Comparison of ENCODE assay signal across 1 cellular context in the genomic region with DNA sequence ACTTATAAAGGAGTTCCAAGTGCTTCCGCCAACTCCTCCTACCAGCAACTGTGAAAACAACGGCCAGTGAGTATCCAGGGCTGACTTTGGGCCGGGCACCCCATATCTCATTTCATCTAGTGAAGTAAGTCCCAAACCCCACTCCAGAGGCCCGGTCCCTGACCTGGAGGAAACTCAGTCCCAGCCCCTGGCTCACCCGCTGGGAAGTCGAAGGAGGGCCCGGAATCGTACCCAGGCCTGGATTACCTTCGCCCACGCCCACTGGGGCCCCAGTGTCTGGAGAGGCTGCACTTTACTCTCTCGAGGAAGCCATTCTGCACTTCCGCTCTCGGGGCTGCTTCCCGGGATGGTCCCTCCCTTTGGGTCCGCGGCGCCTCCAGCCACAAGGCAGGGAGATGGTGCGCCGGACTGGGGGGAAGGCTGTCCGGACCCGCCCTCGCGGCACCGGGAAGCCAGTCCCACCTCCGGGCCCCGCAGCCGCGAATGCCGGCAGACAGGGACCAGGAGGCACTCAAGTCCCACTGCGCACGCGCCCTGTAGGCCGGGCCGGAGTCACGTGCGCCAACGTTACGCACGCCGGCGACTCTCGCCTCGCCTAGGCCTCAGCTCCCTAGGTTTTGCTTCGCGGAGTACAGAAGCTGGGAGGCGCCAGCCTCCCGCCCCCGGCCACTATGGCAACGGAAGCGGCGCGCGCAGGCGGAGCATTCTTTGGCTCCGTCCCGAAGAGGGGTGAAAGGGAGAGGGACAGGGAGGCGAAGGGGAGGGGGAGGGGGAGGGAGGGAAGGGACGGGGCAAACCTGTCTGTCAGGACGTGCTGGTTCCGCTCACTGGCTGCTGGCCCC.
A peak's percentile ranks its signal among the peaks of the same experiment; 100 is the strongest.
TF ChIP-seq lines count a peak whose summit lies in the region.

A gene with protein sequence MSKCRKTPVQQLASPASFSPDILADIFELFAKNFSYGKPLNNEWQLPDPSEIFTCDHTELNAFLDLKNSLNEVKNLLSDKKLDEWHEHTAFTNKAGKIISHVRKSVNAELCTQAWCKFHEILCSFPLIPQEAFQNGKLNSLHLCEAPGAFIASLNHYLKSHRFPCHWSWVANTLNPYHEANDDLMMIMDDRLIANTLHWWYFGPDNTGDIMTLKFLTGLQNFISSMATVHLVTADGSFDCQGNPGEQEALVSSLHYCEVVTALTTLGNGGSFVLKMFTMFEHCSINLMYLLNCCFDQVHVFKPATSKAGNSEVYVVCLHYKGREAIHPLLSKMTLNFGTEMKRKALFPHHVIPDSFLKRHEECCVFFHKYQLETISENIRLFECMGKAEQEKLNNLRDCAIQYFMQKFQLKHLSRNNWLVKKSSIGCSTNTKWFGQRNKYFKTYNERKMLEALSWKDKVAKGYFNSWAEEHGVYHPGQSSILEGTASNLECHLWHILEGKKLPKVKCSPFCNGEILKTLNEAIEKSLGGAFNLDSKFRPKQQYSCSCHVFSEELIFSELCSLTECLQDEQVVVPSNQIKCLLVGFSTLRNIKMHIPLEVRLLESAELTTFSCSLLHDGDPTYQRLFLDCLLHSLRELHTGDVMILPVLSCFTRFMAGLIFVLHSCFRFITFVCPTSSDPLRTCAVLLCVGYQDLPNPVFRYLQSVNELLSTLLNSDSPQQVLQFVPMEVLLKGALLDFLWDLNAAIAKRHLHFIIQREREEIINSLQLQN (minus strand): TSS at position 513 of the 842 bp plus-strand sequence. CDS start 3,482 bp downstream, outside the sequence.

TF ChIP-seq in HepG2, 621 proteins besides CTCF, POLR2A, EP300 and RAD21 (continued from another document and continues in another):
- TF ChIP-seq, protein P1, sequence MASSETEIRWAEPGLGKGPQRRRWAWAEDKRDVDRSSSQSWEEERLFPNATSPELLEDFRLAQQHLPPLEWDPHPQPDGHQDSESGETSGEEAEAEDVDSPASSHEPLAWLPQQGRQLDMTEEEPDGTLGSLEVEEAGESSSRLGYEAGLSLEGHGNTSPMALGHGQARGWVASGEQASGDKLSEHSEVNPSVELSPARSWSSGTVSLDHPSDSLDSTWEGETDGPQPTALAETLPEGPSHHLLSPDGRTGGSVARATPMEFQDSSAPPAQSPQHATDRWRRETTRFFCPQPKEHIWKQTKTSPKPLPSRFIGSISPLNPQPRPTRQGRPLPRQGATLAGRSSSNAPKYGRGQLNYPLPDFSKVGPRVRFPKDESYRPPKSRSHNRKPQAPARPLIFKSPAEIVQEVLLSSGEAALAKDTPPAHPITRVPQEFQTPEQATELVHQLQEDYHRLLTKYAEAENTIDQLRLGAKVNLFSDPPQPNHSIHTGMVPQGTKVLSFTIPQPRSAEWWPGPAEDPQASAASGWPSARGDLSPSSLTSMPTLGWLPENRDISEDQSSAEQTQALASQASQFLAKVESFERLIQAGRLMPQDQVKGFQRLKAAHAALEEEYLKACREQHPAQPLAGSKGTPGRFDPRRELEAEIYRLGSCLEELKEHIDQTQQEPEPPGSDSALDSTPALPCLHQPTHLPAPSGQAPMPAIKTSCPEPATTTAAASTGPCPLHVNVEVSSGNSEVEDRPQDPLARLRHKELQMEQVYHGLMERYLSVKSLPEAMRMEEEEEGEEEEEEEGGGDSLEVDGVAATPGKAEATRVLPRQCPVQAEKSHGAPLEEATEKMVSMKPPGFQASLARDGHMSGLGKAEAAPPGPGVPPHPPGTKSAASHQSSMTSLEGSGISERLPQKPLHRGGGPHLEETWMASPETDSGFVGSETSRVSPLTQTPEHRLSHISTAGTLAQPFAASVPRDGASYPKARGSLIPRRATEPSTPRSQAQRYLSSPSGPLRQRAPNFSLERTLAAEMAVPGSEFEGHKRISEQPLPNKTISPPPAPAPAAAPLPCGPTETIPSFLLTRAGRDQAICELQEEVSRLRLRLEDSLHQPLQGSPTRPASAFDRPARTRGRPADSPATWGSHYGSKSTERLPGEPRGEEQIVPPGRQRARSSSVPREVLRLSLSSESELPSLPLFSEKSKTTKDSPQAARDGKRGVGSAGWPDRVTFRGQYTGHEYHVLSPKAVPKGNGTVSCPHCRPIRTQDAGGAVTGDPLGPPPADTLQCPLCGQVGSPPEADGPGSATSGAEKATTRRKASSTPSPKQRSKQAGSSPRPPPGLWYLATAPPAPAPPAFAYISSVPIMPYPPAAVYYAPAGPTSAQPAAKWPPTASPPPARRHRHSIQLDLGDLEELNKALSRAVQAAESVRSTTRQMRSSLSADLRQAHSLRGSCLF (CRISPR knock-in tag; IDR thresholded peaks at IDR 0.05; ENCODE audit: borderline replicate concordance): no peak; the same call in 1 of the 2 replicates
- TF ChIP-seq ZNF569 (CRISPR knock-in tag; IDR thresholded peaks at IDR 0.05; ENCODE audit: borderline replicate concordance) (peak; percentile 99; the same call in 1 of the 2 replicates), CEBPG (CRISPR knock-in tag; IDR thresholded peaks at IDR 0.05) (peak; percentile 23), ZNF737 (CRISPR knock-in tag; IDR thresholded peaks at IDR 0.05; ENCODE audit: borderline replicate concordance) (peak; percentile 93), IRF2 (CRISPR knock-in tag; IDR thresholded peaks at IDR 0.05) (peak; percentile 68), NCOA2 (CRISPR knock-in tag; IDR thresholded peaks at IDR 0.05) (no peak; the same call in none of the 2 replicates), ZNF232 (CRISPR knock-in tag; IDR thresholded peaks at IDR 0.05; ENCODE audit: borderline replicate concordance) (peak; percentile 93), ZNF703 (CRISPR knock-in tag; IDR thresholded peaks at IDR 0.05; ENCODE audit: borderline replicate concordance) (peak; percentile 82; the same call in 1 of the 2 replicates), ZSCAN30 (CRISPR knock-in tag; IDR thresholded peaks at IDR 0.05) (peak; percentile 88; the same call in 1 of the 2 replicates), POLR2AphosphoS2 (IDR thresholded peaks at IDR 0.05; ENCODE audit: low read depth, low read length) (no peak), TGIF2 (CRISPR knock-in tag; IDR thresholded peaks at IDR 0.05) (peak; percentile 90), FOXA3 (CRISPR knock-in tag; IDR thresholded peaks at IDR 0.05) (peak; percentile 56), ZNF616 (CRISPR knock-in tag; IDR thresholded peaks at IDR 0.05; ENCODE audit: low read depth) (peak; percentile 98), ETV6 (CRISPR knock-in tag; conservative IDR thresholded peaks at IDR 0.05) (peak; percentile 88; the same call in 1 of the 2 replicates), MZF1 (CRISPR knock-in tag; IDR thresholded peaks at IDR 0.05; ENCODE audit: borderline replicate concordance) (peak; percentile 85; the same call in 1 of the 2 replicates), ZNF572 (CRISPR knock-in tag; IDR thresholded peaks at IDR 0.05) (peak; percentile 75; the same call in 1 of the 2 replicates), ZNF678 (CRISPR knock-in tag; IDR thresholded peaks at IDR 0.05) (peak; percentile 82; the same call in 1 of the 2 replicates), MXD4 (CRISPR knock-in tag; IDR thresholded peaks at IDR 0.05) (no peak; the same call in 1 of the 2 replicates), KLF12 (CRISPR knock-in tag; IDR thresholded peaks at IDR 0.05; ENCODE audit: borderline replicate concordance) (peak; percentile 70), TOE1 (CRISPR knock-in tag; IDR thresholded peaks at IDR 0.05) (no peak), ZNF672 (CRISPR knock-in tag; IDR thresholded peaks at IDR 0.05) (no peak), HNRNPUL1 (IDR thresholded peaks at IDR 0.05; ENCODE audit: low read depth, low read length) (no peak), ZNF296 (CRISPR knock-in tag; conservative IDR thresholded peaks at IDR 0.05) (no peak), ZFP82 (CRISPR knock-in tag; IDR thresholded peaks at IDR 0.05; ENCODE audit: borderline replicate concordance) (peak; percentile 85; the same call in 1 of the 2 replicates), ZMYM2 (CRISPR knock-in tag; IDR thresholded peaks at IDR 0.05) (peak; percentile 93), MAFF (IDR thresholded peaks at IDR 0.05; ENCODE audit: low read depth, low read length) (no peak), RFXANK (CRISPR knock-in tag; IDR thresholded peaks at IDR 0.05) (no peak; the same call in 1 of the 2 replicates), CREB1 (IDR thresholded peaks at IDR 0.05) (no peak), CREB1 (CRISPR knock-in tag; IDR thresholded peaks at IDR 0.05) (peak; percentile 51)
- TF ChIP-seq, protein P2, sequence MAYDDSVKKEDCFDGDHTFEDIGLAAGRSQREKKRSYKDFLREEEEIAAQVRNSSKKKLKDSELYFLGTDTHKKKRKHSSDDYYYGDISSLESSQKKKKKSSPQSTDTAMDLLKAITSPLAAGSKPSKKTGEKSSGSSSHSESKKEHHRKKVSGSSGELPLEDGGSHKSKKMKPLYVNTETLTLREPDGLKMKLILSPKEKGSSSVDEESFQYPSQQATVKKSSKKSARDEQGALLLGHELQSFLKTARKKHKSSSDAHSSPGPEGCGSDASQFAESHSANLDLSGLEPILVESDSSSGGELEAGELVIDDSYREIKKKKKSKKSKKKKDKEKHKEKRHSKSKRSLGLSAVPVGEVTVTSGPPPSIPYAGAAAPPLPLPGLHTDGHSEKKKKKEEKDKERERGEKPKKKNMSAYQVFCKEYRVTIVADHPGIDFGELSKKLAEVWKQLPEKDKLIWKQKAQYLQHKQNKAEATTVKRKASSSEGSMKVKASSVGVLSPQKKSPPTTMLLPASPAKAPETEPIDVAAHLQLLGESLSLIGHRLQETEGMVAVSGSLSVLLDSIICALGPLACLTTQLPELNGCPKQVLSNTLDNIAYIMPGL (CRISPR knock-in tag; IDR thresholded peaks at IDR 0.05; ENCODE audit: borderline replicate concordance in 1 of 2, low read depth in 1 of 2): peak; percentile 82 to 95; a peak in 3 of 4 replicates
- TF ChIP-seq, protein P3, sequence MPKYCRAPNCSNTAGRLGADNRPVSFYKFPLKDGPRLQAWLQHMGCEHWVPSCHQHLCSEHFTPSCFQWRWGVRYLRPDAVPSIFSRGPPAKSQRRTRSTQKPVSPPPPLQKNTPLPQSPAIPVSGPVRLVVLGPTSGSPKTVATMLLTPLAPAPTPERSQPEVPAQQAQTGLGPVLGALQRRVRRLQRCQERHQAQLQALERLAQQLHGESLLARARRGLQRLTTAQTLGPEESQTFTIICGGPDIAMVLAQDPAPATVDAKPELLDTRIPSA (CRISPR knock-in tag; IDR thresholded peaks at IDR 0.05; ENCODE audit: borderline replicate concordance): peak; percentile 98; the same call in 1 of the 2 replicates
- TF ChIP-seq, protein P4, sequence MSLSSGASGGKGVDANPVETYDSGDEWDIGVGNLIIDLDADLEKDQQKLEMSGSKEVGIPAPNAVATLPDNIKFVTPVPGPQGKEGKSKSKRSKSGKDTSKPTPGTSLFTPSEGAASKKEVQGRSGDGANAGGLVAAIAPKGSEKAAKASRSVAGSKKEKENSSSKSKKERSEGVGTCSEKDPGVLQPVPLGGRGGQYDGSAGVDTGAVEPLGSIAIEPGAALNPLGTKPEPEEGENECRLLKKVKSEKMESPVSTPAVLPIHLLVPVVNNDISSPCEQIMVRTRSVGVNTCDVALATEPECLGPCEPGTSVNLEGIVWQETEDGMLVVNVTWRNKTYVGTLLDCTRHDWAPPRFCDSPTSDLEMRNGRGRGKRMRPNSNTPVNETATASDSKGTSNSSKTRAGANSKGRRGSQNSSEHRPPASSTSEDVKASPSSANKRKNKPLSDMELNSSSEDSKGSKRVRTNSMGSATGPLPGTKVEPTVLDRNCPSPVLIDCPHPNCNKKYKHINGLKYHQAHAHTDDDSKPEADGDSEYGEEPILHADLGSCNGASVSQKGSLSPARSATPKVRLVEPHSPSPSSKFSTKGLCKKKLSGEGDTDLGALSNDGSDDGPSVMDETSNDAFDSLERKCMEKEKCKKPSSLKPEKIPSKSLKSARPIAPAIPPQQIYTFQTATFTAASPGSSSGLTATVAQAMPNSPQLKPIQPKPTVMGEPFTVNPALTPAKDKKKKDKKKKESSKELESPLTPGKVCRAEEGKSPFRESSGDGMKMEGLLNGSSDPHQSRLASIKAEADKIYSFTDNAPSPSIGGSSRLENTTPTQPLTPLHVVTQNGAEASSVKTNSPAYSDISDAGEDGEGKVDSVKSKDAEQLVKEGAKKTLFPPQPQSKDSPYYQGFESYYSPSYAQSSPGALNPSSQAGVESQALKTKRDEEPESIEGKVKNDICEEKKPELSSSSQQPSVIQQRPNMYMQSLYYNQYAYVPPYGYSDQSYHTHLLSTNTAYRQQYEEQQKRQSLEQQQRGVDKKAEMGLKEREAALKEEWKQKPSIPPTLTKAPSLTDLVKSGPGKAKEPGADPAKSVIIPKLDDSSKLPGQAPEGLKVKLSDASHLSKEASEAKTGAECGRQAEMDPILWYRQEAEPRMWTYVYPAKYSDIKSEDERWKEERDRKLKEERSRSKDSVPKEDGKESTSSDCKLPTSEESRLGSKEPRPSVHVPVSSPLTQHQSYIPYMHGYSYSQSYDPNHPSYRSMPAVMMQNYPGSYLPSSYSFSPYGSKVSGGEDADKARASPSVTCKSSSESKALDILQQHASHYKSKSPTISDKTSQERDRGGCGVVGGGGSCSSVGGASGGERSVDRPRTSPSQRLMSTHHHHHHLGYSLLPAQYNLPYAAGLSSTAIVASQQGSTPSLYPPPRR (CRISPR knock-in tag; IDR thresholded peaks at IDR 0.05; ENCODE audit: borderline replicate concordance): peak; percentile 58
- TF ChIP-seq, protein P5, sequence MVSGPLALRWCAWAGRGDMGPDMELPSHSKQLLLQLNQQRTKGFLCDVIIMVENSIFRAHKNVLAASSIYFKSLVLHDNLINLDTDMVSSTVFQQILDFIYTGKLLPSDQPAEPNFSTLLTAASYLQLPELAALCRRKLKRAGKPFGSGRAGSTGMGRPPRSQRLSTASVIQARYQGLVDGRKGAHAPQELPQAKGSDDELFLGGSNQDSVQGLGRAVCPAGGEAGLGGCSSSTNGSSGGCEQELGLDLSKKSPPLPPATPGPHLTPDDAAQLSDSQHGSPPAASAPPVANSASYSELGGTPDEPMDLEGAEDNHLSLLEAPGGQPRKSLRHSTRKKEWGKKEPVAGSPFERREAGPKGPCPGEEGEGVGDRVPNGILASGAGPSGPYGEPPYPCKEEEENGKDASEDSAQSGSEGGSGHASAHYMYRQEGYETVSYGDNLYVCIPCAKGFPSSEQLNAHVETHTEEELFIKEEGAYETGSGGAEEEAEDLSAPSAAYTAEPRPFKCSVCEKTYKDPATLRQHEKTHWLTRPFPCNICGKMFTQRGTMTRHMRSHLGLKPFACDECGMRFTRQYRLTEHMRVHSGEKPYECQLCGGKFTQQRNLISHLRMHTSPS (CRISPR knock-in tag; IDR thresholded peaks at IDR 0.05; ENCODE audit: low read depth): peak; percentile 50; the same call in 1 of the 2 replicates
- TF ChIP-seq, protein P6, sequence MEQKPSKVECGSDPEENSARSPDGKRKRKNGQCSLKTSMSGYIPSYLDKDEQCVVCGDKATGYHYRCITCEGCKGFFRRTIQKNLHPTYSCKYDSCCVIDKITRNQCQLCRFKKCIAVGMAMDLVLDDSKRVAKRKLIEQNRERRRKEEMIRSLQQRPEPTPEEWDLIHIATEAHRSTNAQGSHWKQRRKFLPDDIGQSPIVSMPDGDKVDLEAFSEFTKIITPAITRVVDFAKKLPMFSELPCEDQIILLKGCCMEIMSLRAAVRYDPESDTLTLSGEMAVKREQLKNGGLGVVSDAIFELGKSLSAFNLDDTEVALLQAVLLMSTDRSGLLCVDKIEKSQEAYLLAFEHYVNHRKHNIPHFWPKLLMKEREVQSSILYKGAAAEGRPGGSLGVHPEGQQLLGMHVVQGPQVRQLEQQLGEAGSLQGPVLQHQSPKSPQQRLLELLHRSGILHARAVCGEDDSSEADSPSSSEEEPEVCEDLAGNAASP (CRISPR knock-in tag; IDR thresholded peaks at IDR 0.05; ENCODE audit: borderline replicate concordance): peak; percentile 49
- TF ChIP-seq, protein P7, sequence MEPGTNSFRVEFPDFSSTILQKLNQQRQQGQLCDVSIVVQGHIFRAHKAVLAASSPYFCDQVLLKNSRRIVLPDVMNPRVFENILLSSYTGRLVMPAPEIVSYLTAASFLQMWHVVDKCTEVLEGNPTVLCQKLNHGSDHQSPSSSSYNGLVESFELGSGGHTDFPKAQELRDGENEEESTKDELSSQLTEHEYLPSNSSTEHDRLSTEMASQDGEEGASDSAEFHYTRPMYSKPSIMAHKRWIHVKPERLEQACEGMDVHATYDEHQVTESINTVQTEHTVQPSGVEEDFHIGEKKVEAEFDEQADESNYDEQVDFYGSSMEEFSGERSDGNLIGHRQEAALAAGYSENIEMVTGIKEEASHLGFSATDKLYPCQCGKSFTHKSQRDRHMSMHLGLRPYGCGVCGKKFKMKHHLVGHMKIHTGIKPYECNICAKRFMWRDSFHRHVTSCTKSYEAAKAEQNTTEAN (CRISPR knock-in tag; conservative IDR thresholded peaks at IDR 0.05): peak; percentile 95
